In the genomic region with DNA sequence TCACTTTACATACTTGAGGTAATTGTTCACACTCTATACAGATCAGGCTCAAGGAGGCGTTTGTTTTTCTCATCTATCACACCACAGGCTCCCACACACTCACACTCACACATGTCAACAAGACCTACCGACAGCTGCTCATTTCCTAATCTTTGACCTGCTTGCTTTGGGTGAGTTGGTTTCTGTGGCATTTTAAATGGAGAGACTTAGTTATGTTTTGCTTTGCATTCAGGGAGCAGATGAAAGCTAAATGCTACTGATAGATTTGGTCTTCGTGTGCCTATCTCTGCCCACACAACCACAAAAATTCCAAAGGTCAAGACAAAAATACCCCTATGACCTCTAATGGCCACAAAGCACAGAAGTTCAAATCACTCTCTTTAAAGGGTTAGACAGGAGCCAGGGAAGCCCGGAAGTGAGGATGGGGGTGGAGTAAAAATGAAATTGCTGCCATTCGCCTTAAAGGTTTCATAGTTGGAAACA, we compare ENCODE assay signal across 1 cellular context.
TF ChIP-seq lines count a peak whose summit lies in the region.

No MANE protein-coding gene starts in this region.

TF ChIP-seq in HepG2, 621 proteins besides CTCF, POLR2A, EP300 and RAD21 (continued from another document):
- TF ChIP-seq, protein P1, sequence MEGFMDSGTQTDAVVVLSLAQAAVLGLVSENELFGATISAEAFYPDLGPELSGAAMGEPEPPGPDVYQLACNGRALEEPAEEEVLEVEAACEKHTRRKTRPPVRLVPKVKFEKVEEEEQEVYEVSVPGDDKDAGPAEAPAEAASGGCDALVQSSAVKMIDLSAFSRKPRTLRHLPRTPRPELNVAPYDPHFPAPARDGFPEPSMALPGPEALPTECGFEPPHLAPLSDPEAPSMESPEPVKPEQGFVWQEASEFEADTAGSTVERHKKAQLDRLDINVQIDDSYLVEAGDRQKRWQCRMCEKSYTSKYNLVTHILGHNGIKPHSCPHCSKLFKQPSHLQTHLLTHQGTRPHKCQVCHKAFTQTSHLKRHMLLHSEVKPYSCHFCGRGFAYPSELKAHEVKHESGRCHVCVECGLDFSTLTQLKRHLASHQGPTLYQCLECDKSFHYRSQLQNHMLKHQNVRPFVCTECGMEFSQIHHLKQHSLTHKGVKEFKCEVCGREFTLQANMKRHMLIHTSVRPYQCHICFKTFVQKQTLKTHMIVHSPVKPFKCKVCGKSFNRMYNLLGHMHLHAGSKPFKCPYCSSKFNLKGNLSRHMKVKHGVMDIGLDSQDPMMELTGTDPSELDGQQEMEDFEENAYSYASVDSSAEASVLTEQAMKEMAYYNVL (CRISPR knock-in tag; IDR thresholded peaks at IDR 0.05; ENCODE audit: borderline replicate concordance), result no peak
- no peak for TF ChIP-seq RFX1 (IDR thresholded peaks at IDR 0.05)
- no peak for TF ChIP-seq ELF4 (CRISPR knock-in tag; IDR thresholded peaks at IDR 0.05; ENCODE audit: borderline replicate concordance)
- TF ChIP-seq, protein P2, sequence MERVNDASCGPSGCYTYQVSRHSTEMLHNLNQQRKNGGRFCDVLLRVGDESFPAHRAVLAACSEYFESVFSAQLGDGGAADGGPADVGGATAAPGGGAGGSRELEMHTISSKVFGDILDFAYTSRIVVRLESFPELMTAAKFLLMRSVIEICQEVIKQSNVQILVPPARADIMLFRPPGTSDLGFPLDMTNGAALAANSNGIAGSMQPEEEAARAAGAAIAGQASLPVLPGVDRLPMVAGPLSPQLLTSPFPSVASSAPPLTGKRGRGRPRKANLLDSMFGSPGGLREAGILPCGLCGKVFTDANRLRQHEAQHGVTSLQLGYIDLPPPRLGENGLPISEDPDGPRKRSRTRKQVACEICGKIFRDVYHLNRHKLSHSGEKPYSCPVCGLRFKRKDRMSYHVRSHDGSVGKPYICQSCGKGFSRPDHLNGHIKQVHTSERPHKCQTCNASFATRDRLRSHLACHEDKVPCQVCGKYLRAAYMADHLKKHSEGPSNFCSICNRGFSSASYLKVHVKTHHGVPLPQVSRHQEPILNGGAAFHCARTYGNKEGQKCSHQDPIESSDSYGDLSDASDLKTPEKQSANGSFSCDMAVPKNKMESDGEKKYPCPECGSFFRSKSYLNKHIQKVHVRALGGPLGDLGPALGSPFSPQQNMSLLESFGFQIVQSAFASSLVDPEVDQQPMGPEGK (CRISPR knock-in tag; IDR thresholded peaks at IDR 0.05), result peak; percentile 41; the same call in 1 of the 2 replicates
- TF ChIP-seq HES4 (CRISPR knock-in tag; IDR thresholded peaks at IDR 0.05; ENCODE audit: borderline replicate concordance), result no peak
- no peak for TF ChIP-seq ZKSCAN5 (CRISPR knock-in tag; IDR thresholded peaks at IDR 0.05)
- TF ChIP-seq ETV6 (CRISPR knock-in tag; conservative IDR thresholded peaks at IDR 0.05), result no peak
- TF ChIP-seq NR2F6 (IDR thresholded peaks at IDR 0.05), result peak; percentile 96
- TF ChIP-seq NR2F6 (CRISPR knock-in tag; IDR thresholded peaks at IDR 0.05), result peak; percentile 71
- TF ChIP-seq, protein P3, sequence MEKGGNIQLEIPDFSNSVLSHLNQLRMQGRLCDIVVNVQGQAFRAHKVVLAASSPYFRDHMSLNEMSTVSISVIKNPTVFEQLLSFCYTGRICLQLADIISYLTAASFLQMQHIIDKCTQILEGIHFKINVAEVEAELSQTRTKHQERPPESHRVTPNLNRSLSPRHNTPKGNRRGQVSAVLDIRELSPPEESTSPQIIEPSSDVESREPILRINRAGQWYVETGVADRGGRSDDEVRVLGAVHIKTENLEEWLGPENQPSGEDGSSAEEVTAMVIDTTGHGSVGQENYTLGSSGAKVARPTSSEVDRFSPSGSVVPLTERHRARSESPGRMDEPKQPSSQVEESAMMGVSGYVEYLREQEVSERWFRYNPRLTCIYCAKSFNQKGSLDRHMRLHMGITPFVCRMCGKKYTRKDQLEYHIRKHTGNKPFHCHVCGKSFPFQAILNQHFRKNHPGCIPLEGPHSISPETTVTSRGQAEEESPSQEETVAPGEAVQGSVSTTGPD (CRISPR knock-in tag; IDR thresholded peaks at IDR 0.05), result peak; percentile 75; the same call in 1 of the 2 replicates
- peak; percentile 79; the same call in 1 of the 2 replicates for TF ChIP-seq TBX3 (IDR thresholded peaks at IDR 0.05; ENCODE audit: borderline replicate concordance)
- TF ChIP-seq SETDB1 (CRISPR knock-in tag; IDR thresholded peaks at IDR 0.05; ENCODE audit: borderline replicate concordance), result no peak
- TF ChIP-seq GFI1 (CRISPR knock-in tag; IDR thresholded peaks at IDR 0.05; ENCODE audit: borderline replicate concordance), result peak; percentile 97
- no peak for TF ChIP-seq ZNF607 (CRISPR knock-in tag; IDR thresholded peaks at IDR 0.05; ENCODE audit: borderline replicate concordance)
- TF ChIP-seq CREM (IDR thresholded peaks at IDR 0.05), result peak; percentile 44; the same call in 1 of the 2 replicates
- TF ChIP-seq CREM (CRISPR knock-in tag; IDR thresholded peaks at IDR 0.05), result no peak
- TF ChIP-seq POLR2AphosphoS2 (IDR thresholded peaks at IDR 0.05; ENCODE audit: low read depth, low read length), result no peak
- peak; percentile 76 for TF ChIP-seq ISL2 (CRISPR knock-in tag; IDR thresholded peaks at IDR 0.05)
- TF ChIP-seq ZSCAN12 (CRISPR knock-in tag; IDR thresholded peaks at IDR 0.05), result no peak
- TF ChIP-seq HNF4A (CRISPR knock-in tag; IDR thresholded peaks at IDR 0.05), result peak; percentile 55
- TF ChIP-seq ZNF329 (CRISPR knock-in tag; IDR thresholded peaks at IDR 0.05; ENCODE audit: low read depth), result no peak
- peak; percentile 42; the same call in 1 of the 2 replicates for TF ChIP-seq FOXA3 (CRISPR knock-in tag; IDR thresholded peaks at IDR 0.05)
- no peak for TF ChIP-seq ZNF550 (CRISPR knock-in tag; IDR thresholded peaks at IDR 0.05; ENCODE audit: borderline replicate concordance)
- TF ChIP-seq, protein P4, sequence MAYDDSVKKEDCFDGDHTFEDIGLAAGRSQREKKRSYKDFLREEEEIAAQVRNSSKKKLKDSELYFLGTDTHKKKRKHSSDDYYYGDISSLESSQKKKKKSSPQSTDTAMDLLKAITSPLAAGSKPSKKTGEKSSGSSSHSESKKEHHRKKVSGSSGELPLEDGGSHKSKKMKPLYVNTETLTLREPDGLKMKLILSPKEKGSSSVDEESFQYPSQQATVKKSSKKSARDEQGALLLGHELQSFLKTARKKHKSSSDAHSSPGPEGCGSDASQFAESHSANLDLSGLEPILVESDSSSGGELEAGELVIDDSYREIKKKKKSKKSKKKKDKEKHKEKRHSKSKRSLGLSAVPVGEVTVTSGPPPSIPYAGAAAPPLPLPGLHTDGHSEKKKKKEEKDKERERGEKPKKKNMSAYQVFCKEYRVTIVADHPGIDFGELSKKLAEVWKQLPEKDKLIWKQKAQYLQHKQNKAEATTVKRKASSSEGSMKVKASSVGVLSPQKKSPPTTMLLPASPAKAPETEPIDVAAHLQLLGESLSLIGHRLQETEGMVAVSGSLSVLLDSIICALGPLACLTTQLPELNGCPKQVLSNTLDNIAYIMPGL (CRISPR knock-in tag; IDR thresholded peaks at IDR 0.05; ENCODE audit: borderline replicate concordance in 1 of 2, low read depth in 1 of 2), result no peak
